Comparison of ENCODE assay signal across 8 cellular contexts in genomic region chr21:14259669-14260458, GRCh38. TPM values are rescaled to one million over a fixed set of nuclear protein-coding genes. Genes with fewer than 3 reads are reported as not detected.
A peak's percentile ranks its signal among the peaks of the same experiment; 100 is the strongest.
DNase-seq lines count a peak whose midpoint lies in the region; ATAC-seq, FAIRE-seq and TF ChIP-seq lines count a peak whose summit lies in the region.

No MANE protein-coding gene starts in this region.

- no peaks in the 10 kb centered on the region for H3K9me3 ChIP-seq in BE2C

- no peaks in the 10 kb centered on the region for H3K4me1 ChIP-seq in BE2C

- FAIRE-seq in TTC549 (lab: Jason Lieb, UNC) = peak; percentile 82

- peak; percentile 55 for ATAC-seq in GM19035 (IDR thresholded peaks at IDR 0.05; ENCODE audit: unreplicated experiment)
- ATAC-seq in HG02763 (IDR thresholded peaks at IDR 0.05; ENCODE audit: unreplicated experiment) = no peak

- no peaks in the 10 kb centered on the region for H3K27me3 ChIP-seq in BE2C

- DNase-seq in BE2C (no peak), NB4 (ENCODE audit: low read depth) (peak; percentile 51), glomerular visceral epithelial cell (ENCODE audit: extremely low spot score) (peak; percentile 34), renal cortical epithelial cell (ENCODE audit: low read depth) (peak; percentile 59)
- DNase-seq in activated T-cell treated with anti-CD3 and anti-CD28 coated beads, Interleukin-2, amount 50 U/mL, for 24 hours = no peak

- TF ChIP-seq POLR2A in NB4 (IDR thresholded peaks at IDR 0.05; ENCODE audit: extremely low read depth, insufficient read length) = no peak

- no peak overlapping the region for H3K27ac Mint-ChIP-seq in activated T-cell treated with anti-CD3 and anti-CD28 coated beads, Interleukin-2, amount 50 U/mL, for 24 hours

- H3K36me3 ChIP-seq in BE2C = no peaks in the 10 kb centered on the region

- TF ChIP-seq CTCF in BE2C (IDR thresholded peaks at IDR 0.05; ENCODE audit: low read depth, low read length) (peak; percentile 65), NB4 (IDR thresholded peaks at IDR 0.05; ENCODE audit: low read depth, low read length) (peak; percentile 19)

- H3K9me3 Mint-ChIP-seq in activated T-cell treated with anti-CD3 and anti-CD28 coated beads, Interleukin-2, amount 50 U/mL, for 24 hours = no peaks in the 10 kb centered on the region

- no peaks in the 10 kb centered on the region for H3K36me3 Mint-ChIP-seq in activated T-cell treated with anti-CD3 and anti-CD28 coated beads, Interleukin-2, amount 50 U/mL, for 24 hours (ENCODE audit: low read depth)

- H3K4me1 Mint-ChIP-seq in activated T-cell treated with anti-CD3 and anti-CD28 coated beads, Interleukin-2, amount 50 U/mL, for 24 hours (ENCODE audit: low read depth) = peaks cover 6% of the 10 kb centered on the region

- H3K4me3 Mint-ChIP-seq in activated T-cell treated with anti-CD3 and anti-CD28 coated beads, Interleukin-2, amount 50 U/mL, for 24 hours = no peak overlapping the region

- no peak overlapping the region for H3K4me3 ChIP-seq in BE2C (ENCODE audit: low read depth, low read length)
- no peak overlapping the region for H3K4me3 ChIP-seq in NB4 (ENCODE audit: low read depth, low read length)

- peaks cover 2% of the 10 kb centered on the region for H3K27me3 Mint-ChIP-seq in activated T-cell treated with anti-CD3 and anti-CD28 coated beads, Interleukin-2, amount 50 U/mL, for 24 hours

RNA-seq across cellular contexts. Expression of gene RBM11, which starts 43.9 kb away (rescaled TPM):
- polyA plus RNA-seq in BE2C (2012; ENCODE audit: insufficient read depth, insufficient read length, low read depth) = not detected
- total RNA-seq in renal cortical epithelial cell = 1.6 and 3.1 TPM in 2 replicates

RNA-seq across cellular contexts. Expression of gene LIPI, which starts 49.1 kb away (rescaled TPM):
- not detected for polyA plus RNA-seq in BE2C (2012; ENCODE audit: insufficient read depth, insufficient read length, low read depth)
- total RNA-seq in renal cortical epithelial cell = not detected in 2 replicates

Comparison
In these comparisons a context has a peak if more than half of its experiments do, and no peak if none do; other contexts are left out.
1. DNase-seq: peak in NB4 (single experiment), glomerular visceral epithelial cell (single experiment) and renal cortical epithelial cell (single experiment); none in BE2C (single experiment) and activated T-cell treated with anti-CD3 and anti-CD28 coated beads, Interleukin-2, amount 50 U/mL, for 24 hours (single experiment).